In genomic region chr7:89966100-89966499, GRCh38 we compare ENCODE assay signal across 2 cellular contexts.
TF ChIP-seq lines count a peak whose summit lies in the region.

No MANE protein-coding gene starts in this region.

TF ChIP-seq in HEK293, 187 proteins besides CTCF, POLR2A, EP300 and RAD21 (continued from another document):
- TF ChIP-seq ZNF639 (tag by site-specific recombination; IDR thresholded peaks at IDR 0.05) (no peak), ZNF473 (tag by site-specific recombination; IDR thresholded peaks at IDR 0.05) (no peak)

TF ChIP-seq in neural cell, 6 proteins besides CTCF, POLR2A, EP300 and RAD21 (continued from another document):
- TF ChIP-seq REST (IDR thresholded peaks at IDR 0.05; ENCODE audit: borderline replicate concordance) (peak; percentile 15), SMC3 (conservative IDR thresholded peaks at IDR 0.05; ENCODE audit: poor library complexity) (no peak), POLR2AphosphoS5 (IDR thresholded peaks at IDR 0.05) (no peak), TAF1 (IDR thresholded peaks at IDR 0.05; ENCODE audit: low read depth) (no peak)
